10 cellular contexts compared by ENCODE assay signal in genomic region chr6:166907373-166907841, GRCh38. TPM values are rescaled to one million over a fixed set of nuclear protein-coding genes. Genes with fewer than 3 reads are reported as not detected.
A peak's percentile ranks its signal among the peaks of the same experiment; 100 is the strongest.
DNase-seq lines count a peak whose midpoint lies in the region; ATAC-seq and TF ChIP-seq lines count a peak whose summit lies in the region.
"Had no signal": no experiment of that assay in that cellular context is flagged by ENCODE, and none has a peak within 500 bp of the region (broad histone marks: within the 10 kb centered on the region; RNA-seq: fewer than 3 reads in every experiment).

No MANE protein-coding gene starts in this region.

- peaks cover 27% of the 10 kb centered on the region for H3K4me1 Mint-ChIP-seq in activated naive CD8-positive, alpha-beta T cell treated with anti-CD3 and anti-CD28 coated beads, Interleukin-2, amount 10 ng/mL, durations not matched to agents 7 days and 5 days
- peaks cover 18% of the 10 kb centered on the region for H3K4me1 Mint-ChIP-seq in activated naive CD8-positive, alpha-beta T cell treated with anti-CD3 and anti-CD28 coated beads for 36 hours

- no peaks in the 10 kb centered on the region for H3K27me3 ChIP-seq in adrenal gland

- no peak overlapping the region for H3K4me3 ChIP-seq in NB4 (ENCODE audit: low read depth, low read length)
- H3K4me3 ChIP-seq in adrenal gland: no peak overlapping the region

- H3K4me3 Mint-ChIP-seq in activated naive CD8-positive, alpha-beta T cell treated with anti-CD3 and anti-CD28 coated beads, Interleukin-2, amount 10 ng/mL, durations not matched to agents 7 days and 5 days: peak overlapping the region; percentile 17
- H3K4me3 Mint-ChIP-seq in activated naive CD8-positive, alpha-beta T cell treated with anti-CD3 and anti-CD28 coated beads for 36 hours: no peak overlapping the region

- H3K36me3 Mint-ChIP-seq in activated naive CD8-positive, alpha-beta T cell treated with anti-CD3 and anti-CD28 coated beads, Interleukin-2, amount 10 ng/mL, durations not matched to agents 7 days and 5 days: peaks cover 4% of the 10 kb centered on the region
- peaks cover 4% of the 10 kb centered on the region for H3K36me3 Mint-ChIP-seq in activated naive CD8-positive, alpha-beta T cell treated with anti-CD3 and anti-CD28 coated beads for 36 hours

- no peaks in the 10 kb centered on the region for H3K9me3 Mint-ChIP-seq in activated naive CD8-positive, alpha-beta T cell treated with anti-CD3 and anti-CD28 coated beads, Interleukin-2, amount 10 ng/mL, durations not matched to agents 7 days and 5 days
- no peaks in the 10 kb centered on the region for H3K9me3 Mint-ChIP-seq in activated naive CD8-positive, alpha-beta T cell treated with anti-CD3 and anti-CD28 coated beads for 36 hours

- no peaks in the 10 kb centered on the region for H3K27me3 Mint-ChIP-seq in activated naive CD8-positive, alpha-beta T cell treated with anti-CD3 and anti-CD28 coated beads, Interleukin-2, amount 10 ng/mL, durations not matched to agents 7 days and 5 days
- H3K27me3 Mint-ChIP-seq in activated naive CD8-positive, alpha-beta T cell treated with anti-CD3 and anti-CD28 coated beads for 36 hours: no peaks in the 10 kb centered on the region

- H3K9me3 ChIP-seq in adrenal gland (replicated peaks in 1 of 3): no peaks in the 10 kb centered on the region

- TF ChIP-seq CTCF in NB4 (IDR thresholded peaks at IDR 0.05; ENCODE audit: low read depth, low read length) (no peak), adrenal gland (IDR thresholded peaks at IDR 0.05) (no peak)

- H3K36me3 ChIP-seq in adrenal gland (replicated peaks in 1 of 2): no peaks in the 10 kb centered on the region

- intact Hi-C loops in adrenal gland (cut with DNase I): no loop called here

- 78 to 87% (median 80%) methylated on average over 8 of the region's 8 CpGs for WGBS in adrenal gland, 4 donors

- peak overlapping the region; percentile 84 for H3K27ac Mint-ChIP-seq in activated naive CD8-positive, alpha-beta T cell treated with anti-CD3 and anti-CD28 coated beads, Interleukin-2, amount 10 ng/mL, durations not matched to agents 7 days and 5 days
- no peak overlapping the region for H3K27ac Mint-ChIP-seq in activated naive CD8-positive, alpha-beta T cell treated with anti-CD3 and anti-CD28 coated beads for 36 hours

- no peak for DNase-seq in activated naive CD8-positive, alpha-beta T cell treated with anti-CD3 and anti-CD28 coated beads, Interleukin-2, amount 10 ng/mL, durations not matched to agents 7 days and 5 days
- no peak for DNase-seq in activated naive CD8-positive, alpha-beta T cell treated with anti-CD3 and anti-CD28 coated beads for 36 hours
- peak; percentile 20 for DNase-seq in NB4 (ENCODE audit: low read depth)
- no peak for DNase-seq in adrenal gland
- DNase-seq in stimulated activated CD4-positive, alpha-beta T cell treated with anti-CD3 and anti-CD28 coated beads, Interleukin-1b, Interleukin-23, amount 100 ng/mL, for 48 hours: no peak
- DNase-seq in cerebellum (ENCODE audit: low spot score): no peak
- DNase-seq: activated CD4-positive, CD25-positive, alpha-beta regulatory T cell treated with anti-CD3 and anti-CD28 coated beads, Interleukin-2, amount 50 U/mL, for 72 hours had no signal

- peak; percentile 92 for ATAC-seq in activated naive CD8-positive, alpha-beta T cell treated with anti-CD3 and anti-CD28 coated beads, Interleukin-2, amount 10 ng/mL, durations not matched to agents 7 days and 5 days (ENCODE audit: low read depth)
- ATAC-seq in HG02763 (IDR thresholded peaks at IDR 0.05; ENCODE audit: unreplicated experiment): peak; percentile 79

- POLR2A ChIA-PET in activated naive CD8-positive, alpha-beta T cell treated with anti-CD3 and anti-CD28 coated beads, Interleukin-2, amount 10 ng/mL, durations not matched to agents 7 days and 5 days (lab: Charles Lee): interaction anchor here (0.6 to 2.6 kb wide), 2 partner anchors 49 to 306 kb away, joined by 3 to 14 read pairs; partner anchors contain the start of gene RNASET2

- no peaks in the 10 kb centered on the region for H3K4me1 ChIP-seq in adrenal gland (replicated peaks in 1 of 2)

- H3K27ac ChIP-seq in temporal lobe (ENCODE audit: low read depth, low read length) (peak overlapping the region; percentile 44), adrenal gland (no peak overlapping the region)
- H3K27ac ChIP-seq: epithelial cell of prostate had no signal

- TF ChIP-seq POLR2A in NB4 (IDR thresholded peaks at IDR 0.05; ENCODE audit: extremely low read depth, insufficient read length) (no peak), adrenal gland (IDR thresholded peaks at IDR 0.05) (no peak)

RNA-seq across cellular contexts. Expression of gene RNASET2, which starts 48.9 kb away (rescaled TPM):
- total RNA-seq in activated naive CD8-positive, alpha-beta T cell treated with anti-CD3 and anti-CD28 coated beads, Interleukin-2, amount 10 ng/mL, durations not matched to agents 7 days and 5 days: 10 to 100 TPM; 69.2 to 73.1 TPM
- total RNA-seq in activated naive CD8-positive, alpha-beta T cell treated with anti-CD3 and anti-CD28 coated beads for 36 hours: 10 to 100 TPM; 34.1 to 35.8 TPM
- total RNA-seq in temporal lobe (17.7 TPM), adrenal gland (100 to 1,000 TPM in 2 of 8 donors, 10 to 100 TPM in 6; 39.6 to 218 (median 61.6) TPM), cerebellum (15.4 TPM)
- polyA plus RNA-seq in adrenal gland: 10 to 100 TPM; 25.7 to 76.2 (median 56.0) TPM
